Comparison of ENCODE assay signal across 8 cellular contexts in genomic region chr2:229715895-229716507, GRCh38. TPM values are rescaled to one million over a fixed set of nuclear protein-coding genes. Genes with fewer than 3 reads are reported as not detected.
DNase-seq lines count a peak whose midpoint lies in the region; ATAC-seq and TF ChIP-seq lines count a peak whose summit lies in the region.

No MANE protein-coding gene starts in this region.

- peak; percentile 9 for DNase-seq in activated T-cell treated with anti-CD3 and anti-CD28 coated beads for 24 hours (ENCODE audit: low read depth)
- no peak for DNase-seq in activated T-cell treated with anti-CD3 and anti-CD28 coated beads, Interleukin-2, amount 50 U/mL, for 1 hour
- peak; percentile 28 for DNase-seq in NCI-H2029 (lab: John Stamatoyannopoulos, UW)
- DNase-seq in WTC11 (ENCODE audit: low spot score) = peak; percentile 51
- peak; percentile 18 for DNase-seq in glomerular visceral epithelial cell (ENCODE audit: extremely low spot score)
- peak; percentile 25 for DNase-seq in stimulated activated CD4-positive, alpha-beta T cell treated with anti-CD3 and anti-CD28 coated beads, Interleukin-4, amount 100 ng/mL, for 1 hour
- no peak for DNase-seq in stimulated activated naive CD4-positive, alpha-beta T cell treated with Interleukin-2 at 50 U/mL for 16 hours (lab: John Stamatoyannopoulos, UW)
- DNase-seq in dedifferentiated amniotic fluid mesenchymal stem cell (ENCODE audit: extremely low spot score) = no peak

- POLR2A ChIA-PET in WTC11 (lab: Charles Lee) = no interaction called here

- peaks cover 20% of the 10 kb centered on the region for H3K4me1 Mint-ChIP-seq in WTC11

- ATAC-seq in WTC11 = no peak

- peak; percentile 36; the same call in 1 of the 2 replicates for TF ChIP-seq CTCF in WTC11 (IDR thresholded peaks at IDR 0.05)

- peak overlapping the region; percentile 65 for H3K4me3 Mint-ChIP-seq in WTC11

- no peaks in the 10 kb centered on the region for H3K9me3 Mint-ChIP-seq in WTC11

- CTCF ChIA-PET in WTC11 (lab: Charles Lee) = interaction anchor here (0.6 to 1.4 kb wide), 3 partner anchors 9 to 1825 kb away, joined by 3 to 4 read pairs (median 3); no protein-coding TSS in a partner anchor

- no peak overlapping the region for H3K27ac Mint-ChIP-seq in WTC11

- H3K36me3 Mint-ChIP-seq in WTC11 = no peaks in the 10 kb centered on the region

- H3K27me3 Mint-ChIP-seq in WTC11 (ENCODE audit: low read depth) = peaks cover 56% of the 10 kb centered on the region

TF ChIP-seq in WTC11, 78 proteins besides CTCF, POLR2A, EP300 and RAD21:
- TF ChIP-seq SOX15 (CRISPR knock-in tag; IDR thresholded peaks at IDR 0.05) = no peak
- no peak for TF ChIP-seq OVOL2 (CRISPR knock-in tag; IDR thresholded peaks at IDR 0.05; ENCODE audit: borderline replicate concordance)
- no peak for TF ChIP-seq FOXP1 (CRISPR knock-in tag; IDR thresholded peaks at IDR 0.05; ENCODE audit: borderline replicate concordance)
- no peak for TF ChIP-seq NR2C2 (CRISPR knock-in tag; IDR thresholded peaks at IDR 0.05)
- TF ChIP-seq IRF1 (CRISPR knock-in tag; IDR thresholded peaks at IDR 0.05) = no peak
- no peak for TF ChIP-seq ZBTB21 (CRISPR knock-in tag; IDR thresholded peaks at IDR 0.05; ENCODE audit: borderline replicate concordance)
- no peak for TF ChIP-seq MLX (CRISPR knock-in tag; IDR thresholded peaks at IDR 0.05)
- TF ChIP-seq NR3C1 (CRISPR knock-in tag; conservative IDR thresholded peaks at IDR 0.05; ENCODE audit: low read depth) = no peak
- no peak for TF ChIP-seq USF1 (CRISPR knock-in tag; IDR thresholded peaks at IDR 0.05)
- no peak for TF ChIP-seq E2F1 (CRISPR knock-in tag; IDR thresholded peaks at IDR 0.05)
TF ChIP-seq in WTC11: peak in this region for 0.

RNA-seq across cellular contexts. Expression of gene DNER, which starts 1.6 kb away (rescaled TPM):
- total RNA-seq in WTC11 (2021) = 2.5 to 3.7 TPM (median 2.9 TPM) in 3 replicates

Comparison
In these comparisons a context has a peak if more than half of its experiments do, and no peak if none do; other contexts are left out.
1. DNase-seq: peak in activated T-cell treated with anti-CD3 and anti-CD28 coated beads for 24 hours (single experiment), NCI-H2029 (single experiment), WTC11 (single experiment), glomerular visceral epithelial cell (single experiment) and stimulated activated CD4-positive, alpha-beta T cell treated with anti-CD3 and anti-CD28 coated beads, Interleukin-4, amount 100 ng/mL, for 1 hour (single experiment); none in activated T-cell treated with anti-CD3 and anti-CD28 coated beads, Interleukin-2, amount 50 U/mL, for 1 hour (single experiment), stimulated activated naive CD4-positive, alpha-beta T cell treated with Interleukin-2 at 50 U/mL for 16 hours (single experiment) and dedifferentiated amniotic fluid mesenchymal stem cell (single experiment).